9 cellular contexts compared by ENCODE assay signal in genomic region chr2:88187038-88187676, GRCh38. TPM values are rescaled to one million over a fixed set of nuclear protein-coding genes. Genes with fewer than 3 reads are reported as not detected.
DNase-seq lines count a peak whose midpoint lies in the region; ATAC-seq, FAIRE-seq and TF ChIP-seq lines count a peak whose summit lies in the region.
"Had no signal": no experiment of that assay in that cellular context is flagged by ENCODE, and none has a peak within 500 bp of the region (broad histone marks: within the 10 kb centered on the region; RNA-seq: fewer than 3 reads in every experiment).

No MANE protein-coding gene starts in this region.

- TF ChIP-seq POLR2A in endothelial cell of umbilical vein (IDR thresholded peaks at IDR 0.05; ENCODE audit: low read depth, low read length), result no peak

- POLR2A ChIA-PET in endothelial cell of umbilical vein (lab: Charles Lee), result no interaction called here

- no peak for ATAC-seq in HG03571 (IDR thresholded peaks at IDR 0.05; ENCODE audit: unreplicated experiment)

- H3K4me3 ChIP-seq in MG63 (no peak overlapping the region), SU-DHL-6 (ENCODE audit: insufficient read depth, low read length, poor library complexity, severe bottlenecking) (no peak overlapping the region), endothelial cell of umbilical vein (replicated peaks in 1 of 3; ENCODE audit: insufficient read depth in 1 of 3, low read depth in 1 of 3, low read length in 3 of 3) (no peak overlapping the region)

- intact Hi-C loops in endothelial cell of umbilical vein (cut with micrococcal nuclease), result loop anchor here (1.0 kb wide), 1 partner anchor 127 kb away; no protein-coding TSS in a partner anchor

- H3K27me3 ChIP-seq in MG63, result no peaks in the 10 kb centered on the region
- H3K27me3 ChIP-seq in SU-DHL-6 (ENCODE audit: low read length), result no peaks in the 10 kb centered on the region
- H3K27me3 ChIP-seq in endothelial cell of umbilical vein (ENCODE audit: control insufficient read depth in 2 of 2, insufficient read depth in 2 of 2, low read length in 2 of 2), result no peaks in the 10 kb centered on the region

- H3K79me2 ChIP-seq in SU-DHL-6 (ENCODE audit: insufficient read depth, low read length) (no peaks in the 10 kb centered on the region), endothelial cell of umbilical vein (ENCODE audit: control insufficient read depth, insufficient read depth, low read length) (no peaks in the 10 kb centered on the region)

- BruUV-seq in endothelial cell of umbilical vein (replicated peaks; lab: Mats Ljungman, UMichigan), result no TSS peak

- no peaks in the 10 kb centered on the region for H3K4me1 ChIP-seq in endothelial cell of umbilical vein (ENCODE audit: control insufficient read depth, extremely low read depth, insufficient read depth, low read length)

- no peaks in the 10 kb centered on the region for H3K9me3 ChIP-seq in MG63
- no peaks in the 10 kb centered on the region for H3K9me3 ChIP-seq in SU-DHL-6 (ENCODE audit: insufficient read depth, low read length)
- H3K9me3 ChIP-seq in endothelial cell of umbilical vein (replicated peaks; ENCODE audit: control insufficient read depth, insufficient read depth, low read length), result no peaks in the 10 kb centered on the region

- H3K9ac ChIP-seq in SU-DHL-6 (ENCODE audit: low read length) (no peak overlapping the region), endothelial cell of umbilical vein (replicated peaks; ENCODE audit: extremely low read depth, insufficient read depth, low read length) (no peak overlapping the region)

- H3K36me3 ChIP-seq in MG63, result no peaks in the 10 kb centered on the region; the same call in 1 of the 2 replicates
- H3K36me3 ChIP-seq in SU-DHL-6 (ENCODE audit: low read length), result no peaks in the 10 kb centered on the region
- H3K36me3 ChIP-seq in endothelial cell of umbilical vein (ENCODE audit: control insufficient read depth in 2 of 2, extremely low read depth in 1 of 2, insufficient read depth in 2 of 2, low read length in 2 of 2), result no peaks in the 10 kb centered on the region

- H4K20me1 ChIP-seq in SU-DHL-6 (ENCODE audit: low read depth, low read length) (no peaks in the 10 kb centered on the region), endothelial cell of umbilical vein (replicated peaks; ENCODE audit: control insufficient read depth, extremely low read depth, insufficient read depth, low read length) (no peaks in the 10 kb centered on the region)

- H3K9me2 ChIP-seq in SU-DHL-6 (replicated peaks; ENCODE audit: insufficient read depth, low read length), result no peaks in the 10 kb centered on the region

- CTCF ChIA-PET in endothelial cell of umbilical vein (lab: Charles Lee), result no interaction called here

- no peaks in the 10 kb centered on the region for H3K9me1 ChIP-seq in endothelial cell of umbilical vein (replicated peaks; ENCODE audit: control insufficient read depth, extremely low read depth, insufficient read depth, low read length)

- peak; percentile 50 for DNase-seq in ELR (ENCODE audit: low read depth)
- peak; percentile 28 for DNase-seq in MG63
- DNase-seq in endothelial cell of umbilical vein (ENCODE audit: low read depth, low spot score), result peak; percentile 33
- peak; percentile 42 for DNase-seq in middle frontal gyrus (ENCODE audit: extremely low spot score, low spot score)
- no peak for DNase-seq in activated effector memory CD4-positive, alpha-beta T cell treated with Interleukin-2 at 50 U/mL for 16 hours
- DNase-seq in central memory CD4-positive, alpha-beta T cell, result no peak

- H3F3A ChIP-seq in SU-DHL-6 (ENCODE audit: insufficient read depth), result no peaks in the 10 kb centered on the region

- H3K4me2 ChIP-seq in SU-DHL-6 (ENCODE audit: low read depth, low read length, poor library complexity, severe bottlenecking) (no peak overlapping the region), endothelial cell of umbilical vein (ENCODE audit: insufficient read depth, low read length) (no peak overlapping the region)

- H3K27ac ChIP-seq in SU-DHL-6 (ENCODE audit: low read depth, low read length) (no peak overlapping the region), endothelial cell of umbilical vein (ENCODE audit: insufficient read depth, low read depth, low read length) (no peak overlapping the region)

- dilution Hi-C loops in endothelial cell of umbilical vein (cut with MboI; ENCODE audit: extremely low pct_ligation_motif_present, low sequenced_read_pairs), result no loop called here

- TF ChIP-seq CTCF in SU-DHL-6 (IDR thresholded peaks at IDR 0.05; ENCODE audit: insufficient read depth, low read length, poor library complexity, severe bottlenecking), result peak; percentile 52
- peak; percentile 40 to 68 for TF ChIP-seq CTCF in endothelial cell of umbilical vein (IDR thresholded peaks at IDR 0.05; ENCODE audit: extremely low read depth in 1 of 2, insufficient read depth in 1 of 2, low read depth in 1 of 2, low read length in 2 of 2)

- H2AFZ ChIP-seq in SU-DHL-6 (ENCODE audit: low read depth, low read length, severe bottlenecking) (no peak overlapping the region), endothelial cell of umbilical vein (ENCODE audit: low read depth, low read length) (no peak overlapping the region)

- no peak for FAIRE-seq in endothelial cell of umbilical vein (lab: Jason Lieb, UNC)

TF ChIP-seq in endothelial cell of umbilical vein, 7 proteins besides CTCF, POLR2A, EP300 and RAD21:
- no peak for TF ChIP-seq EZH2 (IDR thresholded peaks at IDR 0.05; ENCODE audit: borderline replicate concordance, low read depth, low read length, severe bottlenecking)

RNA-seq across cellular contexts. Expression of gene THNSL2, which starts 17.0 kb away (rescaled TPM):
- total RNA-seq in MG63 (2014; rRNA removed; shearing (Covaris generic); ENCODE audit: low replicate concordance), result 5.9 and 20.0 TPM in 2 replicates
- total RNA-seq in endothelial cell of umbilical vein, result 0.44 TPM in 1 of 2 replicates, not detected in the other
- not detected in 2 replicates for polyA plus RNA-seq in endothelial cell of umbilical vein
- polyA plus RNA-seq in endothelial cell of umbilical vein (2011; cell fraction: cytosol; rRNA removed), result not detected in 2 replicates
- polyA plus RNA-seq in endothelial cell of umbilical vein (2011; cell fraction: nucleus; rRNA removed), result 0.09 and 0.70 TPM in 2 replicates
- polyA plus RNA-seq in endothelial cell of umbilical vein (2012), result not detected in 2 replicates
- polyA minus RNA-seq in endothelial cell of umbilical vein, result not detected in 2 replicates
- not detected for polyA minus RNA-seq in endothelial cell of umbilical vein (2011; cell fraction: cytosol; rRNA and poly(A)+ RNA removed)
- not detected in 2 replicates for polyA minus RNA-seq in endothelial cell of umbilical vein (2011; cell fraction: nucleus; rRNA and poly(A)+ RNA removed)

RNA-seq across cellular contexts. Expression of gene FABP1, which starts 59.3 kb away (rescaled TPM):
- total RNA-seq in MG63 (2014; rRNA removed; shearing (Covaris generic); ENCODE audit: low replicate concordance), result not detected in 2 replicates
- not detected in 2 replicates for total RNA-seq in endothelial cell of umbilical vein
- polyA plus RNA-seq in endothelial cell of umbilical vein, result not detected in 2 replicates
- not detected in 2 replicates for polyA plus RNA-seq in endothelial cell of umbilical vein (2011; cell fraction: cytosol; rRNA removed)
- polyA plus RNA-seq in endothelial cell of umbilical vein (2011; cell fraction: nucleus; rRNA removed), result not detected in 2 replicates
- polyA plus RNA-seq in endothelial cell of umbilical vein (2012), result not detected in 2 replicates
- polyA minus RNA-seq in endothelial cell of umbilical vein, result not detected in 2 replicates
- not detected for polyA minus RNA-seq in endothelial cell of umbilical vein (2011; cell fraction: cytosol; rRNA and poly(A)+ RNA removed)
- not detected in 2 replicates for polyA minus RNA-seq in endothelial cell of umbilical vein (2011; cell fraction: nucleus; rRNA and poly(A)+ RNA removed)
- total RNA-seq: T-helper 1 cell treated with Interleukin-12 subunit alpha and Interleukin-12 subunit beta and Interleukin-4 antibody, amounts not matched to agents 30 ng/mL and 1 ng/mL, for 36 hours had no signal

Comparison
In these comparisons a context has a peak if more than half of its experiments do, and no peak if none do; other contexts are left out.
1. DNase-seq: peak in ELR (single experiment), MG63 (single experiment), endothelial cell of umbilical vein (single experiment) and middle frontal gyrus (single experiment); none in activated effector memory CD4-positive, alpha-beta T cell treated with Interleukin-2 at 50 U/mL for 16 hours (single experiment) and central memory CD4-positive, alpha-beta T cell (single experiment).